Comparison of ENCODE assay signal across 11 cellular contexts in the genomic region with DNA sequence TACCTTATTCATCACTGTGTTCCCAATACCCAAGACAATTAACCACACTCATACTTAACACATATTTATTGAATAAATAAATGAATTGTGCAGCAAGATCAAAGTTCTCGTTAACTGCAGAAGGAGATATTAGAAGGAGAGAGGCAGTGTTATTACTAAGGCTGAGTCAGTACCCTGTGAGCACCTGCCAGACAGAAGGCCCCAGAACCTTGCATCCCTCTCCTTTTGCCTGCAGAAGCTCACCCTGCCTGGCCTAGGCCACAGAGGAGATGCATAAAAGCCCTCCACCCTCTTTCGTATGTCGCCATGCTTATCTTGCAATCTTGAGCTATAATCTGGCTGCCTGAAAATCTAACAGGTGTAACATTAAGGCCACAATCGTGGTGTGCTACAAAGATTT. TPM values are rescaled to one million over a fixed set of nuclear protein-coding genes. Genes with fewer than 3 reads are reported as not detected.
DNase-seq lines count a peak whose midpoint lies in the region; ATAC-seq, FAIRE-seq and TF ChIP-seq lines count a peak whose summit lies in the region.
"Had no signal": no experiment of that assay in that cellular context is flagged by ENCODE, and none has a peak within 500 bp of the region (broad histone marks: within the 10 kb centered on the region; RNA-seq: fewer than 3 reads in every experiment).

No MANE protein-coding gene starts in this region.

- H2AFZ ChIP-seq in PC-3 (ENCODE audit: low read length) = no peak overlapping the region

- peaks cover 14% of the 10 kb centered on the region for H3F3A ChIP-seq in PC-3 (ENCODE audit: low read length, unreplicated experiment)

- no peaks in the 10 kb centered on the region for H4K20me1 ChIP-seq in PC-3 (ENCODE audit: low read length)

- H3K79me2 ChIP-seq in PC-3 (ENCODE audit: low read length) = no peaks in the 10 kb centered on the region

- peak; percentile 19 for DNase-seq in activated CD4-positive, alpha-beta T cell treated with anti-CD3 and anti-CD28 coated beads, Interleukin-2, amount 50 U/mL, for 1 hour
- DNase-seq in activated CD4-positive, alpha-beta T cell treated with anti-CD3 and anti-CD28 coated beads, Interleukin-2, amount 50 U/mL, for 4 hours = no peak
- DNase-seq in PC-3 = peak; percentile 71
- DNase-seq in colonic mucosa = no peak
- DNase-seq in small intestine = peak; percentile 72
- DNase-seq in globus pallidus (ENCODE audit: low spot score) = no peak
- DNase-seq in UCSD-AML1 (lab: John Stamatoyannopoulos, UW; ENCODE audit: unreplicated experiment) = no peak
- DNase-seq in DMS153 (lab: John Stamatoyannopoulos, UW) = no peak
- DNase-seq: activated gamma-delta T cell, posterior cingulate gyrus had no signal

- peak overlapping the region; percentile 83 for H3K4me2 ChIP-seq in PC-3 (ENCODE audit: low read length)

- peaks cover 9% of the 10 kb centered on the region; the same call in 1 of the 2 replicates for H3K9me3 ChIP-seq in PC-3 (ENCODE audit: low read length)
- no peaks in the 10 kb centered on the region for H3K9me3 ChIP-seq in colonic mucosa
- H3K9me3 ChIP-seq in small intestine (ENCODE audit: control insufficient read depth, low read depth) = no peaks in the 10 kb centered on the region

- peaks cover 39% of the 10 kb centered on the region for H3K4me1 ChIP-seq in PC-3 (ENCODE audit: insufficient read depth, low read length)
- peaks cover 24% of the 10 kb centered on the region for H3K4me1 ChIP-seq in colonic mucosa
- peaks cover 2 to 23% of the 10 kb centered on the region in 2 donors for H3K4me1 ChIP-seq in small intestine (ENCODE audit: control insufficient read depth in 2 of 2, insufficient read depth in 1 of 2, low read depth in 1 of 2, low read length in 1 of 2)

- peak overlapping the region; percentile 22; the same call in 1 of the 2 replicates for H3K4me3 ChIP-seq in PC-3 (ENCODE audit: low read length)
- no peak overlapping the region for H3K4me3 ChIP-seq in colonic mucosa
- no peak overlapping the region for H3K4me3 ChIP-seq in small intestine (ENCODE audit: low read depth in 1 of 2, low read length in 2 of 2)

- H3K9ac ChIP-seq in PC-3 (ENCODE audit: low read length) (peak overlapping the region; percentile 85), colonic mucosa (ENCODE audit: low read depth in 2 of 2, low read length in 2 of 2) (no peak overlapping the region)

- TF ChIP-seq CTCF in PC-3 (conservative IDR thresholded peaks at IDR 0.05; ENCODE audit: low read depth, low read length) (no peak), colonic mucosa (IDR thresholded peaks at IDR 0.05) (no peak)

- peak overlapping the region; percentile 97 for H3K27ac ChIP-seq in PC-3 (ENCODE audit: low read length)
- peak overlapping the region; percentile 66 for H3K27ac ChIP-seq in colonic mucosa
- peak overlapping the region; percentile 45 to 83 for H3K27ac ChIP-seq in small intestine (ENCODE audit: low read depth in 1 of 2, low read length in 1 of 2)

- FAIRE-seq in small intestine (lab: Jason Lieb, UNC) = no peak

- POLR2A ChIA-PET in PC-3 (lab: Charles Lee; ENCODE audit: unreplicated experiment) = interaction anchor here (0.6 kb wide), 2 partner anchors 13 to 191 kb away, joined by 3 to 15 read pairs; no protein-coding TSS in a partner anchor

- 9 to 47% (median 33%) methylated on average over 4 of the region's 4 CpGs for WGBS in small intestine, 3 donors

- H3K36me3 ChIP-seq in PC-3 (ENCODE audit: low read depth, low read length) = no peaks in the 10 kb centered on the region
- no peaks in the 10 kb centered on the region for H3K36me3 ChIP-seq in colonic mucosa
- no peaks in the 10 kb centered on the region for H3K36me3 ChIP-seq in small intestine (ENCODE audit: control insufficient read depth in 2 of 2, insufficient read depth in 2 of 2, low read length in 2 of 2)

- no peaks in the 10 kb centered on the region for H3K27me3 ChIP-seq in PC-3 (ENCODE audit: low read length)
- H3K27me3 ChIP-seq in colonic mucosa = no peaks in the 10 kb centered on the region
- no peaks in the 10 kb centered on the region for H3K27me3 ChIP-seq in small intestine (ENCODE audit: control insufficient read depth in 2 of 2, insufficient read depth in 2 of 2, low read length in 2 of 2)

- no TSS peak for BruUV-seq in PC-3 (replicated peaks; lab: Mats Ljungman, UMichigan)

- CTCF ChIA-PET in PC-3 (lab: Charles Lee) = no interaction called here

- intact Hi-C loops in PC-3 (cut with micrococcal nuclease) (loop anchor here (5.0 kb wide), 1 partner anchor 52 kb away; no protein-coding TSS in a partner anchor), colonic mucosa (cut with DNase I) (no loop called here)

- H3K9me2 ChIP-seq in PC-3 (replicated peaks; ENCODE audit: low read length) = no peaks in the 10 kb centered on the region

- ATAC-seq in PC-3 = peak; percentile 71

RNA-seq across cellular contexts. Expression of a gene that starts 20.5 kb away (rescaled TPM):
- 47.3 and 68.0 TPM in 2 replicates for total RNA-seq in PC-3 (2014; rRNA removed)
- 10 to 100 TPM; 39.6 to 54.8 TPM for total RNA-seq in colonic mucosa
- polyA plus RNA-seq in small intestine = 10 to 100 TPM; 23.0 to 32.7 (median 24.4) TPM

RNA-seq across cellular contexts. Expression of a gene that starts 58.3 kb away (rescaled TPM):
- 40.0 and 67.9 TPM in 2 replicates for total RNA-seq in PC-3 (2014; rRNA removed)
- total RNA-seq in colonic mucosa = under 1 TPM in 1 of 2 donors, not detected in 1; 0.56 TPM
- under 1 TPM in 2 of 3 donors, not detected in 1; under 0.01 to 0.24 TPM for polyA plus RNA-seq in small intestine
- total RNA-seq: lower leg skin had no signal

Comparison
In these comparisons a context has a peak if more than half of its experiments do, and no peak if none do; other contexts are left out.
1. DNase-seq: peak in activated CD4-positive, alpha-beta T cell treated with anti-CD3 and anti-CD28 coated beads, Interleukin-2, amount 50 U/mL, for 1 hour (single experiment), PC-3 (single experiment) and small intestine (single experiment); none in activated CD4-positive, alpha-beta T cell treated with anti-CD3 and anti-CD28 coated beads, Interleukin-2, amount 50 U/mL, for 4 hours (0 of 2), colonic mucosa (single experiment), globus pallidus (single experiment), UCSD-AML1 (single experiment) and DMS153 (single experiment).
2. RNA of a gene that starts 58.3 kb away (total RNA-seq): 40.0 to 67.9 TPM in PC-3; 0.56 TPM in colonic mucosa; every median in the first group is over 10 times any median in the second.
3. Peak in every context shown above with its lines, with median percentiles within 50 percentile points of each other: H3K27ac ChIP-seq.